In the genomic region with DNA sequence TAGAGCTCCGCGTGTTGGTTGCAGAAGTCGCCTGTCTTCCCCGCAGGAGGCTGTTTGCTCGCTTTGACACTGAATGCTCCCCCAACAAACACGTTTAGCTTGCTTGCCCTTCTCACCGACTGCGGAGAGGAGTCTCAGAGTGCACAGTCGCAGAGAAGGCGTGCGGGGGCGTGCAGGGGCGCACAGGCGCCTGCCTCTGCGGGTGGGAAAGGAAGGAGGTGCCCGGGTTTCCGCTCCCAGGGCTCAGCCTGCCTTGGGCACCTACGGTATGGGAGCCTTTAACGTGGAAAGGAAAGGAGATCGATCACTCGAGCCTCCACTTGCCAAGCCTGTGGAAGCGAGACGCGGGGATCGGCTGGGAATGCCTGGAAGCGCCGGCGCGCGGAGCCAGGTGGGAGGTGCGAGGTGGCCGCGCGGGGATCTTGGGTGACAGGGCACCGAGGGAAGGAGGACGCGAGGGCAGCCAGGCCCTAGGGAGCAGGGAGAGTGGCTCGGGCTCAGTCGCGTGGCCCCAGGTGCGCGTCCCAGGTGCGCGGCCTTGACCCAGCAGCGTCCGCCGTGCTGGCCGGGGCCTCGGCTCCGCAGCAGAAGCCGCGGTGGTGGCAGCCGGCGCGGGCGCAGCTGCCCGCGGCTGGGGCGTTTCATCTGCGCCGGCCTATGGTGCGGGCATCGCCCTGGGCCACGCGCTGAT, we compare ENCODE assay signal across 1 cellular context.
TF ChIP-seq lines count a peak whose summit lies in the region.

A gene (plus strand): TSS at position 419 of the 691 bp plus-strand sequence. CDS start 749 bp downstream, outside the sequence.

TF ChIP-seq in K562, 482 proteins besides CTCF, POLR2A, EP300 and RAD21 (continued from another document and continues in another):
- no peak for TF ChIP-seq ZNF668 (CRISPR knock-in tag; IDR thresholded peaks at IDR 0.05)
- no peak for TF ChIP-seq ZNF780A (CRISPR knock-in tag; IDR thresholded peaks at IDR 0.05)
- no peak for TF ChIP-seq SMARCB1 (IDR thresholded peaks at IDR 0.05; ENCODE audit: insufficient read length, low read depth)
- TF ChIP-seq XRCC5 (IDR thresholded peaks at IDR 0.05; ENCODE audit: low read depth, low read length) = peak; percentile 98
- TF ChIP-seq POLR2G (IDR thresholded peaks at IDR 0.05; ENCODE audit: low read depth, low read length) = peak; percentile 90
- TF ChIP-seq MAZ (CRISPR knock-in tag; conservative IDR thresholded peaks at IDR 0.05 in 1 of 2, IDR thresholded peaks at IDR 0.05 in 1 of 2) = peak; percentile 51 to 58; a peak in 2 of 4 replicates
- TF ChIP-seq RFX5 (IDR thresholded peaks at IDR 0.05; ENCODE audit: low read depth, low read length) = no peak
- no peak for TF ChIP-seq ETS2 (tag; IDR thresholded peaks at IDR 0.05; ENCODE audit: borderline replicate concordance, poor library complexity, severe bottlenecking)
- no peak for TF ChIP-seq TCF7L2 (IDR thresholded peaks at IDR 0.05; ENCODE audit: low read depth, low read length)
- no peak for TF ChIP-seq ZNF134 (CRISPR knock-in tag; conservative IDR thresholded peaks at IDR 0.05)
- no peak for TF ChIP-seq NR2C1 (IDR thresholded peaks at IDR 0.05)
- no peak for TF ChIP-seq NR2C1 (tag; IDR thresholded peaks at IDR 0.05)
- no peak for TF ChIP-seq ZNF12 (CRISPR knock-in tag; IDR thresholded peaks at IDR 0.05)
- TF ChIP-seq, protein P1, sequence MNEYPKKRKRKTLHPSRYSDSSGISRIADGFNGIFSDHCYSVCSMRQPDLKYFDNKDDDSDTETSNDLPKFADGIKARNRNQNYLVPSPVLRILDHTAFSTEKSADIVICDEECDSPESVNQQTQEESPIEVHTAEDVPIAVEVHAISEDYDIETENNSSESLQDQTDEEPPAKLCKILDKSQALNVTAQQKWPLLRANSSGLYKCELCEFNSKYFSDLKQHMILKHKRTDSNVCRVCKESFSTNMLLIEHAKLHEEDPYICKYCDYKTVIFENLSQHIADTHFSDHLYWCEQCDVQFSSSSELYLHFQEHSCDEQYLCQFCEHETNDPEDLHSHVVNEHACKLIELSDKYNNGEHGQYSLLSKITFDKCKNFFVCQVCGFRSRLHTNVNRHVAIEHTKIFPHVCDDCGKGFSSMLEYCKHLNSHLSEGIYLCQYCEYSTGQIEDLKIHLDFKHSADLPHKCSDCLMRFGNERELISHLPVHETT (CRISPR knock-in tag; conservative IDR thresholded peaks at IDR 0.05 in 1 of 2, IDR thresholded peaks at IDR 0.05 in 1 of 2) = peak in 1 of 2 experiments; percentile 41; a peak in 1 of 4 replicates
- TF ChIP-seq SP2 (IDR thresholded peaks at IDR 0.05; ENCODE audit: extremely low read depth, low read depth, low read length, poor library complexity, severe bottlenecking) = no peak
- TF ChIP-seq, protein P2, sequence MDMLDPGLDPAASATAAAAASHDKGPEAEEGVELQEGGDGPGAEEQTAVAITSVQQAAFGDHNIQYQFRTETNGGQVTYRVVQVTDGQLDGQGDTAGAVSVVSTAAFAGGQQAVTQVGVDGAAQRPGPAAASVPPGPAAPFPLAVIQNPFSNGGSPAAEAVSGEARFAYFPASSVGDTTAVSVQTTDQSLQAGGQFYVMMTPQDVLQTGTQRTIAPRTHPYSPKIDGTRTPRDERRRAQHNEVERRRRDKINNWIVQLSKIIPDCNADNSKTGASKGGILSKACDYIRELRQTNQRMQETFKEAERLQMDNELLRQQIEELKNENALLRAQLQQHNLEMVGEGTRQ (CRISPR knock-in tag; IDR thresholded peaks at IDR 0.05) = no peak
- TF ChIP-seq, protein P3, sequence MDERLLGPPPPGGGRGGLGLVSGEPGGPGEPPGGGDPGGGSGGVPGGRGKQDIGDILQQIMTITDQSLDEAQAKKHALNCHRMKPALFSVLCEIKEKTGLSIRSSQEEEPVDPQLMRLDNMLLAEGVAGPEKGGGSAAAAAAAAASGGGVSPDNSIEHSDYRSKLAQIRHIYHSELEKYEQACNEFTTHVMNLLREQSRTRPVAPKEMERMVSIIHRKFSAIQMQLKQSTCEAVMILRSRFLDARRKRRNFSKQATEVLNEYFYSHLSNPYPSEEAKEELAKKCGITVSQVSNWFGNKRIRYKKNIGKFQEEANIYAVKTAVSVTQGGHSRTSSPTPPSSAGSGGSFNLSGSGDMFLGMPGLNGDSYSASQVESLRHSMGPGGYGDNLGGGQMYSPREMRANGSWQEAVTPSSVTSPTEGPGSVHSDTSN (CRISPR knock-in tag; IDR thresholded peaks at IDR 0.05; ENCODE audit: low read depth) = no peak
- TF ChIP-seq, protein P3 (tag; conservative IDR thresholded peaks at IDR 0.05; ENCODE audit: low read depth) = no peak
- peak; percentile 29; the same call in 1 of the 2 replicates for TF ChIP-seq JUN (IDR thresholded peaks at IDR 0.05; ENCODE audit: borderline replicate concordance, low read depth, low read length)
- TF ChIP-seq JUN (CRISPR knock-in tag; IDR thresholded peaks at IDR 0.05; ENCODE audit: borderline replicate concordance) = no peak
- peak; percentile 24 for TF ChIP-seq FIP1L1 (IDR thresholded peaks at IDR 0.05; ENCODE audit: low read depth, low read length, poor library complexity, severe bottlenecking)
- TF ChIP-seq E2F3 (CRISPR knock-in tag; IDR thresholded peaks at IDR 0.05) = no peak
- TF ChIP-seq TGIF2 (CRISPR knock-in tag; IDR thresholded peaks at IDR 0.05) = no peak
- peak; percentile 67 to 77 for TF ChIP-seq NRF1 (conservative IDR thresholded peaks at IDR 0.05 in 1 of 2, IDR thresholded peaks at IDR 0.05 in 1 of 2)
- TF ChIP-seq RB1 (IDR thresholded peaks at IDR 0.05; ENCODE audit: low read depth) = peak; percentile 57; the same call in 1 of the 2 replicates
- no peak for TF ChIP-seq ZNF75A (CRISPR knock-in tag; IDR thresholded peaks at IDR 0.05)
- TF ChIP-seq NFE2 (IDR thresholded peaks at IDR 0.05; ENCODE audit: low read depth) = no peak
- TF ChIP-seq, protein P4, sequence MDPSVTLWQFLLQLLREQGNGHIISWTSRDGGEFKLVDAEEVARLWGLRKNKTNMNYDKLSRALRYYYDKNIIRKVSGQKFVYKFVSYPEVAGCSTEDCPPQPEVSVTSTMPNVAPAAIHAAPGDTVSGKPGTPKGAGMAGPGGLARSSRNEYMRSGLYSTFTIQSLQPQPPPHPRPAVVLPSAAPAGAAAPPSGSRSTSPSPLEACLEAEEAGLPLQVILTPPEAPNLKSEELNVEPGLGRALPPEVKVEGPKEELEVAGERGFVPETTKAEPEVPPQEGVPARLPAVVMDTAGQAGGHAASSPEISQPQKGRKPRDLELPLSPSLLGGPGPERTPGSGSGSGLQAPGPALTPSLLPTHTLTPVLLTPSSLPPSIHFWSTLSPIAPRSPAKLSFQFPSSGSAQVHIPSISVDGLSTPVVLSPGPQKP (CRISPR knock-in tag; IDR thresholded peaks at IDR 0.05) = no peak
- TF ChIP-seq, protein P5, sequence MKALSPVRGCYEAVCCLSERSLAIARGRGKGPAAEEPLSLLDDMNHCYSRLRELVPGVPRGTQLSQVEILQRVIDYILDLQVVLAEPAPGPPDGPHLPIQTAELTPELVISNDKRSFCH (CRISPR knock-in tag; IDR thresholded peaks at IDR 0.05) = no peak
- TF ChIP-seq, protein P5 (tag; IDR thresholded peaks at IDR 0.05) = no peak
- no peak for TF ChIP-seq SREBF1 (IDR thresholded peaks at IDR 0.05; ENCODE audit: borderline replicate concordance, low read depth, low read length)
- TF ChIP-seq TCF7 (IDR thresholded peaks at IDR 0.05; ENCODE audit: borderline replicate concordance) = no peak
- no peak for TF ChIP-seq ZBTB8A (IDR thresholded peaks at IDR 0.05; ENCODE audit: partially characterized antibody)
- peak in 1 of 2 experiments; percentile 69; a peak in 2 of 4 replicates for TF ChIP-seq HDAC1 (IDR thresholded peaks at IDR 0.05)
- no peak for TF ChIP-seq ASH1L (IDR thresholded peaks at IDR 0.05; ENCODE audit: borderline replicate concordance, low read depth, partially characterized antibody)
- no peak for TF ChIP-seq HLTF (IDR thresholded peaks at IDR 0.05)
- TF ChIP-seq HNRNPH1 (optimal IDR thresholded peaks at IDR 0.05; ENCODE audit: low read depth, low read length) = no peak
- TF ChIP-seq PML (IDR thresholded peaks at IDR 0.05; ENCODE audit: low read length) = no peak; the same call in 1 of the 2 replicates
- peak; percentile 56 for TF ChIP-seq JUND (IDR thresholded peaks at IDR 0.05; ENCODE audit: borderline replicate concordance, low read depth, low read length)
- TF ChIP-seq JUND (tag; IDR thresholded peaks at IDR 0.05; ENCODE audit: borderline replicate concordance, low read depth, low read length) = peak; percentile 30; the same call in 1 of the 3 replicates
- TF ChIP-seq IRF2 (CRISPR knock-in tag; IDR thresholded peaks at IDR 0.05) = no peak
- TF ChIP-seq SIRT6 (IDR thresholded peaks at IDR 0.05; ENCODE audit: low read depth, low read length) = no peak
- TF ChIP-seq, protein P6, sequence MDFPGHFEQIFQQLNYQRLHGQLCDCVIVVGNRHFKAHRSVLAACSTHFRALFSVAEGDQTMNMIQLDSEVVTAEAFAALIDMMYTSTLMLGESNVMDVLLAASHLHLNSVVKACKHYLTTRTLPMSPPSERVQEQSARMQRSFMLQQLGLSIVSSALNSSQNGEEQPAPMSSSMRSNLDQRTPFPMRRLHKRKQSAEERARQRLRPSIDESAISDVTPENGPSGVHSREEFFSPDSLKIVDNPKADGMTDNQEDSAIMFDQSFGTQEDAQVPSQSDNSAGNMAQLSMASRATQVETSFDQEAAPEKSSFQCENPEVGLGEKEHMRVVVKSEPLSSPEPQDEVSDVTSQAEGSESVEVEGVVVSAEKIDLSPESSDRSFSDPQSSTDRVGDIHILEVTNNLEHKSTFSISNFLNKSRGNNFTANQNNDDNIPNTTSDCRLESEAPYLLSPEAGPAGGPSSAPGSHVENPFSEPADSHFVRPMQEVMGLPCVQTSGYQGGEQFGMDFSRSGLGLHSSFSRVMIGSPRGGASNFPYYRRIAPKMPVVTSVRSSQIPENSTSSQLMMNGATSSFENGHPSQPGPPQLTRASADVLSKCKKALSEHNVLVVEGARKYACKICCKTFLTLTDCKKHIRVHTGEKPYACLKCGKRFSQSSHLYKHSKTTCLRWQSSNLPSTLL (IDR thresholded peaks at IDR 0.05) = no peak
- TF ChIP-seq CHD4 (IDR thresholded peaks at IDR 0.05; ENCODE audit: insufficient read depth, insufficient replicate concordance, low read depth, low read length, poor library complexity, severe bottlenecking) = no peak
- TF ChIP-seq HSF4 (CRISPR knock-in tag; IDR thresholded peaks at IDR 0.05; ENCODE audit: borderline replicate concordance) = no peak
- TF ChIP-seq, protein P7, sequence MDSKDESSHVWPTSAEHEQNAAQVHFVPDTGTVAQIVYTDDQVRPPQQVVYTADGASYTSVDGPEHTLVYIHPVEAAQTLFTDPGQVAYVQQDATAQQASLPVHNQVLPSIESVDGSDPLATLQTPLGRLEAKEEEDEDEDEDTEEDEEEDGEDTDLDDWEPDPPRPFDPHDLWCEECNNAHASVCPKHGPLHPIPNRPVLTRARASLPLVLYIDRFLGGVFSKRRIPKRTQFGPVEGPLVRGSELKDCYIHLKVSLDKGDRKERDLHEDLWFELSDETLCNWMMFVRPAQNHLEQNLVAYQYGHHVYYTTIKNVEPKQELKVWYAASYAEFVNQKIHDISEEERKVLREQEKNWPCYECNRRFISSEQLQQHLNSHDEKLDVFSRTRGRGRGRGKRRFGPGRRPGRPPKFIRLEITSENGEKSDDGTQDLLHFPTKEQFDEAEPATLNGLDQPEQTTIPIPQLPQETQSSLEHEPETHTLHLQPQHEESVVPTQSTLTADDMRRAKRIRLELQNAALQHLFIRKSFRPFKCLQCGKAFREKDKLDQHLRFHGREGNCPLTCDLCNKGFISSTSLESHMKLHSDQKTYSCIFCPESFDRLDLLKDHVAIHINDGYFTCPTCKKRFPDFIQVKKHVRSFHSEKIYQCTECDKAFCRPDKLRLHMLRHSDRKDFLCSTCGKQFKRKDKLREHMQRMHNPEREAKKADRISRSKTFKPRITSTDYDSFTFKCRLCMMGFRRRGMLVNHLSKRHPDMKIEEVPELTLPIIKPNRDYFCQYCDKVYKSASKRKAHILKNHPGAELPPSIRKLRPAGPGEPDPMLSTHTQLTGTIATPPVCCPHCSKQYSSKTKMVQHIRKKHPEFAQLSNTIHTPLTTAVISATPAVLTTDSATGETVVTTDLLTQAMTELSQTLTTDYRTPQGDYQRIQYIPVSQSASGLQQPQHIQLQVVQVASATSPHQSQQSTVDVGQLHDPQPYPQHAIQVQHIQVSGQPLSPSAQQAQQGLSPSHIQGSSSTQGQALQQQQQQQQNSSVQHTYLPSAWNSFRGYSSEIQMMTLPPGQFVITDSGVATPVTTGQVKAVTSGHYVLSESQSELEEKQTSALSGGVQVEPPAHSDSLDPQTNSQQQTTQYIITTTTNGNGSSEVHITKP (IDR thresholded peaks at IDR 0.05; ENCODE audit: partially characterized antibody) = no peak
- peak; percentile 63; the same call in 1 of the 2 replicates for TF ChIP-seq GATAD2B (IDR thresholded peaks at IDR 0.05; ENCODE audit: borderline replicate concordance)
- TF ChIP-seq, protein P8, sequence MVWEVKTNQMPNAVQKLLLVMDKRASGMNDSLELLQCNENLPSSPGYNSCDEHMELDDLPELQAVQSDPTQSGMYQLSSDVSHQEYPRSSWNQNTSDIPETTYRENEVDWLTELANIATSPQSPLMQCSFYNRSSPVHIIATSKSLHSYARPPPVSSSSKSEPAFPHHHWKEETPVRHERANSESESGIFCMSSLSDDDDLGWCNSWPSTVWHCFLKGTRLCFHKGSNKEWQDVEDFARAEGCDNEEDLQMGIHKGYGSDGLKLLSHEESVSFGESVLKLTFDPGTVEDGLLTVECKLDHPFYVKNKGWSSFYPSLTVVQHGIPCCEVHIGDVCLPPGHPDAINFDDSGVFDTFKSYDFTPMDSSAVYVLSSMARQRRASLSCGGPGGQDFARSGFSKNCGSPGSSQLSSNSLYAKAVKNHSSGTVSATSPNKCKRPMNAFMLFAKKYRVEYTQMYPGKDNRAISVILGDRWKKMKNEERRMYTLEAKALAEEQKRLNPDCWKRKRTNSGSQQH (CRISPR knock-in tag; IDR thresholded peaks at IDR 0.05) = no peak
- TF ChIP-seq HNRNPK (IDR thresholded peaks at IDR 0.05; ENCODE audit: low read depth, low read length, poor library complexity, severe bottlenecking) = no peak
